ENCODE assay signal across 27 cellular contexts in genomic region chr19:46429999-46430398, GRCh38. TPM values are rescaled to one million over a fixed set of nuclear protein-coding genes. Genes with fewer than 3 reads are reported as not detected.
DNase-seq lines count a peak whose midpoint lies in the region; ATAC-seq, FAIRE-seq and TF ChIP-seq lines count a peak whose summit lies in the region.
"Had no signal": no experiment of that assay in that cellular context is flagged by ENCODE, and none has a peak within 500 bp of the region (broad histone marks: within the 10 kb centered on the region; RNA-seq: fewer than 3 reads in every experiment).

No MANE protein-coding gene starts in this region.

- no peaks in the 10 kb centered on the region for H3K9me1 ChIP-seq in K562 (ENCODE audit: control insufficient read depth, insufficient read depth, low read length)

- CTCF ChIA-PET in K562 (lab: Yijun Ruan, JAX; ENCODE audit: low intra/inter-chr PET ratio) = interaction anchor here (0.7 kb wide), 1 partner anchor 24 kb away, joined by 3 read pairs; no protein-coding TSS in a partner anchor

- FAIRE-seq in K562 (lab: Jason Lieb, UNC) = peak; percentile 46

- H3K9me2 ChIP-seq in Karpas-422 (replicated peaks; ENCODE audit: insufficient read depth, low read length) = no peaks in the 10 kb centered on the region

- H3K9me3 ChIP-seq in Karpas-422 (ENCODE audit: low read length) = no peaks in the 10 kb centered on the region
- no peaks in the 10 kb centered on the region for H3K9me3 ChIP-seq in K562 (replicated peaks; ENCODE audit: control insufficient read depth, insufficient read depth, low read depth, low read length)
- H3K9me3 ChIP-seq in neural progenitor cell (ENCODE audit: low read depth) = no peaks in the 10 kb centered on the region
- H3K9me3 ChIP-seq in stomach = no peaks in the 10 kb centered on the region
- H3K9me3 ChIP-seq: A549, Caco-2 had no signal

- WGBS in K562 (ENCODE audit: insufficient coverage, low coverage, missing lambda C conversion rate) = 7% methylated on average over 4 of the region's 4 CpGs
- WGBS in stomach, 5 donors = 69 to 84% (median 78%) methylated on average over 4 of the region's 4 CpGs

- no peak for ATAC-seq in K562
- ATAC-seq: A549, GM23338, Right ventricle myocardium inferior had no signal

- H3K27ac ChIP-seq in Karpas-422 (ENCODE audit: low read length) (no peak overlapping the region), K562 (ENCODE audit: extremely low read depth, low read depth, low read length) (no peak overlapping the region), neural progenitor cell (no peak overlapping the region), stomach (no peak overlapping the region)
- H3K27ac ChIP-seq: A549 had no signal

- H3K36me3 Mint-ChIP-seq in activated naive CD8-positive, alpha-beta T cell = no peaks in the 10 kb centered on the region
- H3K36me3 Mint-ChIP-seq in activated naive CD8-positive, alpha-beta T cell treated with anti-CD3 and anti-CD28 coated beads for 36 hours = no peaks in the 10 kb centered on the region
- H3K36me3 Mint-ChIP-seq in neural progenitor cell = no peaks in the 10 kb centered on the region
- H3K36me3 Mint-ChIP-seq: CD4-positive, alpha-beta memory T cell had no signal

- peaks cover 47% of the 10 kb centered on the region for H3K27me3 Mint-ChIP-seq in activated naive CD8-positive, alpha-beta T cell
- H3K27me3 Mint-ChIP-seq in activated naive CD8-positive, alpha-beta T cell treated with anti-CD3 and anti-CD28 coated beads for 36 hours = peaks cover 93% of the 10 kb centered on the region
- peaks cover 16% of the 10 kb centered on the region for H3K27me3 Mint-ChIP-seq in neural progenitor cell (ENCODE audit: insufficient read depth, low read depth)

- no peak overlapping the region for H3K27ac Mint-ChIP-seq in activated naive CD8-positive, alpha-beta T cell
- H3K27ac Mint-ChIP-seq in activated naive CD8-positive, alpha-beta T cell treated with anti-CD3 and anti-CD28 coated beads for 36 hours = no peak overlapping the region
- H3K27ac Mint-ChIP-seq in neural progenitor cell = no peak overlapping the region
- H3K27ac Mint-ChIP-seq: GM23338 had no signal

- no peak for TF ChIP-seq EP300 in K562 (IDR thresholded peaks at IDR 0.05; ENCODE audit: low read length)
- no peak for TF ChIP-seq EP300 in stomach (IDR thresholded peaks at IDR 0.05)

- H3K9me3 Mint-ChIP-seq in activated naive CD8-positive, alpha-beta T cell (ENCODE audit: low read depth) = no peaks in the 10 kb centered on the region
- no peaks in the 10 kb centered on the region for H3K9me3 Mint-ChIP-seq in activated naive CD8-positive, alpha-beta T cell treated with anti-CD3 and anti-CD28 coated beads for 36 hours
- peaks cover 2% of the 10 kb centered on the region for H3K9me3 Mint-ChIP-seq in neural progenitor cell
- H3K9me3 Mint-ChIP-seq: GM23338 had no signal

- intact Hi-C loops in K562 (cut with micrococcal nuclease) = no loop called here
- intact Hi-C loops in stomach (cut with DNase I; ENCODE audit: low total_unique reads) = no loop called here

- in situ Hi-C loops in K562 (cut with MboI) = no loop called here

- DNase-seq in activated naive CD8-positive, alpha-beta T cell treated with anti-CD3 and anti-CD28 coated beads for 36 hours = no peak
- DNase-seq in Karpas-422 (peak; percentile 51), K562 (ENCODE audit: extremely low read depth in 1 of 4, low spot score in 3 of 4) (no peak), neural progenitor cell (ENCODE audit: low spot score) (no peak), SW 1271 (lab: John Stamatoyannopoulos, UW) (no peak), stomach (no peak), amygdala (lab: John Stamatoyannopoulos, UW) (no peak)
- DNase-seq: Caco-2; CD4-positive, alpha-beta memory T cell; DMS 273 treated with DMSO at 0.1 percent for 48 hours; DMS79 treated with DMSO at 0.1 percent for 48 hours; HCEC 1CT; MV-4-11; NCI-H1105 treated with DMSO at 0.1 percent for 48 hours; NCI-H1694 treated with DMSO at 0.1 percent for 48 hours; NCI-H2081 treated with DMSO at 0.1 percent for 48 hours; NCI-H446 treated with DMSO at 0.1 percent for 48 hours; NCI-H526 treated with DMSO at 0.1 percent for 48 hours; OCI-M1 had no signal

- H3K79me2 ChIP-seq in Karpas-422 (ENCODE audit: low read length) = no peaks in the 10 kb centered on the region
- H3K79me2 ChIP-seq in K562 (ENCODE audit: control insufficient read depth, insufficient read depth, low read length) = no peaks in the 10 kb centered on the region
- H3K79me2 ChIP-seq in neural progenitor cell (ENCODE audit: low read depth) = no peaks in the 10 kb centered on the region

- no peaks in the 10 kb centered on the region for H4K20me1 ChIP-seq in Karpas-422 (ENCODE audit: insufficient read depth, low read depth, low read length)
- no peaks in the 10 kb centered on the region; the same call in 1 of the 2 replicates for H4K20me1 ChIP-seq in K562 (replicated peaks; ENCODE audit: control insufficient read depth, insufficient read depth, low read length)
- H4K20me1 ChIP-seq in neural progenitor cell (ENCODE audit: low read depth) = no peaks in the 10 kb centered on the region

- H3K9ac ChIP-seq in Karpas-422 (ENCODE audit: low read length) (no peak overlapping the region), K562 (ENCODE audit: insufficient read depth in 1 of 2, low read depth in 2 of 2, low read length in 2 of 2) (no peak overlapping the region), neural progenitor cell (no peak overlapping the region)

- TF ChIP-seq RAD21 in K562 (CRISPR knock-in tag; conservative IDR thresholded peaks at IDR 0.05 in 1 of 2, IDR thresholded peaks at IDR 0.05 in 1 of 2) = no peak

- H3K27me3 ChIP-seq in Karpas-422 (ENCODE audit: low read length) (no peaks in the 10 kb centered on the region), K562 (ENCODE audit: control insufficient read depth in 2 of 2, insufficient read depth in 2 of 2, low read length in 2 of 2) (peaks cover 36 to 48% of the 10 kb centered on the region in 2 experiments), neural progenitor cell (peaks cover 41% of the 10 kb centered on the region), stomach (peaks cover 0 to 90% (median 25%) of the 10 kb centered on the region in 3 donors)

- no peak overlapping the region for H2AFZ ChIP-seq in Karpas-422 (ENCODE audit: low read length)
- no peak overlapping the region for H2AFZ ChIP-seq in K562 (ENCODE audit: low read depth, low read length)
- no peak overlapping the region for H2AFZ ChIP-seq in neural progenitor cell (replicated peaks)
- H2AFZ ChIP-seq: GM23338 had no signal

- H3K4me1 Mint-ChIP-seq in activated naive CD8-positive, alpha-beta T cell (ENCODE audit: low read depth) = peaks cover 23% of the 10 kb centered on the region
- peaks cover 28% of the 10 kb centered on the region for H3K4me1 Mint-ChIP-seq in activated naive CD8-positive, alpha-beta T cell treated with anti-CD3 and anti-CD28 coated beads for 36 hours
- H3K4me1 Mint-ChIP-seq in neural progenitor cell = peaks cover 50% of the 10 kb centered on the region

- H3K36me3 ChIP-seq in Karpas-422 (ENCODE audit: insufficient read depth, low read length) (no peaks in the 10 kb centered on the region), K562 (ENCODE audit: control insufficient read depth, insufficient read depth, low read length) (no peaks in the 10 kb centered on the region), neural progenitor cell (no peaks in the 10 kb centered on the region), stomach (no peaks in the 10 kb centered on the region)

- H3F3A ChIP-seq in neural progenitor cell (ENCODE audit: low read depth) = peaks cover 23% of the 10 kb centered on the region

- H3K4me3 ChIP-seq in Karpas-422 (ENCODE audit: low read length) = no peak overlapping the region
- no peak overlapping the region for H3K4me3 ChIP-seq in K562
- H3K4me3 ChIP-seq in neural progenitor cell = no peak overlapping the region
- H3K4me3 ChIP-seq in stomach = no peak overlapping the region
- H3K4me3 ChIP-seq: A549, GM23338 had no signal

- H3K4me2 ChIP-seq in Karpas-422 (ENCODE audit: low read depth, low read length, poor library complexity, severe bottlenecking) = no peak overlapping the region
- H3K4me2 ChIP-seq in K562 (ENCODE audit: insufficient read depth, low read length) = no peak overlapping the region
- H3K4me2 ChIP-seq in neural progenitor cell = no peak overlapping the region
- H3K4me2 ChIP-seq: A549, GM23338 had no signal

- TF ChIP-seq POLR2A in K562 (conservative IDR thresholded peaks at IDR 0.05) (no peak), stomach (IDR thresholded peaks at IDR 0.05) (no peak)

- no TSS peak for BruUV-seq in K562 (replicated peaks; lab: Mats Ljungman, UMichigan)

- H3K4me1 ChIP-seq in Karpas-422 (ENCODE audit: low read length) (peaks cover 3% of the 10 kb centered on the region; the same call in 1 of the 2 replicates), K562 (replicated peaks in 1 of 2; ENCODE audit: control insufficient read depth in 2 of 2, insufficient read depth in 2 of 2, low read length in 2 of 2) (peaks cover 2 to 19% of the 10 kb centered on the region in 2 experiments; a peak in 2 of 5 replicates), neural progenitor cell (peaks cover 7% of the 10 kb centered on the region), stomach (peaks cover 6 to 31% (median 19%) of the 10 kb centered on the region in 4 donors)
- H3K4me1 ChIP-seq: Caco-2 had no signal

- TF ChIP-seq CTCF in K562 (IDR thresholded peaks at IDR 0.05 in 2 of 3, conservative IDR thresholded peaks at IDR 0.05 in 1 of 3; ENCODE audit: insufficient read depth in 2 of 3, low read depth in 1 of 3, low read length in 3 of 3) (no peak), neural progenitor cell (IDR thresholded peaks at IDR 0.05) (no peak), stomach (IDR thresholded peaks at IDR 0.05) (no peak)

- H3K4me3 Mint-ChIP-seq in activated naive CD8-positive, alpha-beta T cell = peak overlapping the region; percentile 7
- H3K4me3 Mint-ChIP-seq in activated naive CD8-positive, alpha-beta T cell treated with anti-CD3 and anti-CD28 coated beads for 36 hours = no peak overlapping the region
- H3K4me3 Mint-ChIP-seq in neural progenitor cell = peak overlapping the region; percentile 34

- POLR2A ChIA-PET in K562 (lab: Yijun Ruan, JAX) = no interaction called here

RNA-seq across cellular contexts. Expression of gene PNMA8C, which starts 1.3 kb away (rescaled TPM):
- not detected for total RNA-seq in activated naive CD8-positive, alpha-beta T cell treated with anti-CD3 and anti-CD28 coated beads for 36 hours
- not detected in 2 replicates for total RNA-seq in Karpas-422 (2014; rRNA removed; shearing (Covaris generic); ENCODE audit: low replicate concordance)
- total RNA-seq in K562 (2011; cell fraction: chromatin; rRNA removed; ENCODE audit: low replicate concordance) = 0.12 TPM in 1 of 2 replicates, not detected in the other
- total RNA-seq in K562 (2011; cell fraction: nucleolus; rRNA removed) = not detected in 2 replicates
- total RNA-seq in K562 (2011; cell fraction: nucleoplasm; rRNA removed) = not detected in 2 replicates
- total RNA-seq in K562 (2014; rRNA removed) (0.04 and 0.05 TPM in 2 replicates), K562 (2014; rRNA removed; fragmentation: Illumina TruSeq; extraction: Trizol) (not detected in 2 replicates), K562 (2015; rRNA removed; fragmentation: Illumina TruSeq; extraction: Trizol) (0.04 TPM in 1 of 2 replicates, not detected in the other), K562 (2021) (0.04 TPM in 1 of 2 replicates, not detected in the other), neural progenitor cell (ENCODE audit: low replicate concordance) (0.58 and 0.74 TPM in 2 replicates), stomach (under 1 TPM in 1 of 5 donors, not detected in 4; 0.18 TPM)
- polyA plus RNA-seq in K562 (2011; rRNA removed) (0.01 TPM in 1 of 2 replicates, not detected in the other), K562 (2014; fragmentation: Illumina TruSeq; extraction: Trizol) (not detected in 2 replicates), K562 (2014; fragmentation: Nextera tagmentation; extraction: Ambion mirVana) (not detected), K562 (2014; rRNA removed) (0.05 TPM in 1 of 2 replicates, not detected in the other), stomach (under 1 TPM in 1 of 3 donors, not detected in 2; 0.05 TPM)
- 0.01 TPM in 2 replicates for polyA plus RNA-seq in K562 (2011; cell fraction: cytosol; rRNA removed)
- polyA plus RNA-seq in K562 (2011; cell fraction: nucleus; rRNA removed) = 0.03 TPM in 1 of 2 replicates, not detected in the other
- polyA plus RNA-seq in K562 (2012) = 0.03 and 0.05 TPM in 2 replicates
- not detected in 2 replicates for polyA minus RNA-seq in K562 (2011; rRNA and poly(A)+ RNA removed)
- polyA minus RNA-seq in K562 (2011; cell fraction: cytosol; rRNA and poly(A)+ RNA removed) = not detected in 2 replicates
- polyA minus RNA-seq in K562 (2011; cell fraction: nucleus; rRNA and poly(A)+ RNA removed) = 0.11 TPM in 1 of 2 replicates, not detected in the other
- total RNA-seq: Caco-2; CD4-positive, alpha-beta memory T cell; HT1080; M059J; Right ventricle myocardium inferior; SK-MEL-5 had no signal
- polyA plus RNA-seq: BJ; CD4-positive, alpha-beta memory T cell had no signal

RNA-seq across cellular contexts. Expression of gene CCDC8, which starts 16.6 kb away (rescaled TPM):
- under 1 TPM; 0.08 TPM for total RNA-seq in activated naive CD8-positive, alpha-beta T cell treated with anti-CD3 and anti-CD28 coated beads for 36 hours
- not detected in 2 replicates for total RNA-seq in Karpas-422 (2014; rRNA removed; shearing (Covaris generic); ENCODE audit: low replicate concordance)
- total RNA-seq in K562 (2011; cell fraction: chromatin; rRNA removed; ENCODE audit: low replicate concordance) = 10.0 and 21.6 TPM in 2 replicates
- total RNA-seq in K562 (2011; cell fraction: nucleolus; rRNA removed) = 20.5 and 23.5 TPM in 2 replicates
- 15.2 and 15.6 TPM in 2 replicates for total RNA-seq in K562 (2011; cell fraction: nucleoplasm; rRNA removed)
- total RNA-seq in K562 (2014; rRNA removed) (30.8 and 32.4 TPM in 2 replicates), K562 (2014; rRNA removed; fragmentation: Illumina TruSeq; extraction: Trizol) (6.6 and 9.7 TPM in 2 replicates), K562 (2015; rRNA removed; fragmentation: Illumina TruSeq; extraction: Trizol) (21.6 and 22.3 TPM in 2 replicates), K562 (2021) (21.9 and 22.5 TPM in 2 replicates), neural progenitor cell (ENCODE audit: low replicate concordance) (2.8 and 14.1 TPM in 2 replicates), stomach (10 to 100 TPM in 1 of 5 donors, under 1 TPM in 2, not detected in 2; 0.29 to 22.9 (median 0.89) TPM)
- polyA plus RNA-seq in K562 (2011; rRNA removed) (8.0 and 9.1 TPM in 2 replicates), K562 (2014; fragmentation: Illumina TruSeq; extraction: Trizol) (15.6 and 17.8 TPM in 2 replicates), K562 (2014; fragmentation: Nextera tagmentation; extraction: Ambion mirVana) (1 to 10 TPM in 1 of 2 experiments, under 1 TPM in 1; 0.68 to 1.5 TPM), K562 (2014; rRNA removed) (19.9 and 20.8 TPM in 2 replicates), stomach (1 to 10 TPM; 1.4 to 4.4 (median 3.8) TPM)
- polyA plus RNA-seq in K562 (2011; cell fraction: cytosol; rRNA removed) = 7.9 and 13.0 TPM in 2 replicates
- 6.3 and 8.5 TPM in 2 replicates for polyA plus RNA-seq in K562 (2011; cell fraction: nucleus; rRNA removed)
- polyA plus RNA-seq in K562 (2012) = 13.6 and 17.1 TPM in 2 replicates
- 6.3 and 7.7 TPM in 2 replicates for polyA minus RNA-seq in K562 (2011; rRNA and poly(A)+ RNA removed)
- polyA minus RNA-seq in K562 (2011; cell fraction: cytosol; rRNA and poly(A)+ RNA removed) = 9.2 and 11.5 TPM in 2 replicates
- polyA minus RNA-seq in K562 (2011; cell fraction: nucleus; rRNA and poly(A)+ RNA removed) = 6.5 and 12.2 TPM in 2 replicates
- total RNA-seq: CD4-positive, alpha-beta memory T cell; HT1080; M059J; SK-MEL-5 had no signal
- polyA plus RNA-seq: CD4-positive, alpha-beta memory T cell had no signal

RNA-seq across cellular contexts. Expression of gene PNMA8A, which starts 41.4 kb away (rescaled TPM):
- total RNA-seq in activated naive CD8-positive, alpha-beta T cell treated with anti-CD3 and anti-CD28 coated beads for 36 hours = 1 to 10 TPM; 6.0 to 6.3 TPM
- not detected in 2 replicates for total RNA-seq in Karpas-422 (2014; rRNA removed; shearing (Covaris generic); ENCODE audit: low replicate concordance)
- 11.8 and 15.0 TPM in 2 replicates for total RNA-seq in K562 (2011; cell fraction: chromatin; rRNA removed; ENCODE audit: low replicate concordance)
- 9.9 and 10.7 TPM in 2 replicates for total RNA-seq in K562 (2011; cell fraction: nucleolus; rRNA removed)
- total RNA-seq in K562 (2011; cell fraction: nucleoplasm; rRNA removed) = 13.3 and 16.0 TPM in 2 replicates
- total RNA-seq in K562 (2014; rRNA removed) (13.3 and 16.6 TPM in 2 replicates), K562 (2014; rRNA removed; fragmentation: Illumina TruSeq; extraction: Trizol) (18.4 and 19.5 TPM in 2 replicates), K562 (2015; rRNA removed; fragmentation: Illumina TruSeq; extraction: Trizol) (18.3 and 18.6 TPM in 2 replicates), K562 (2021) (14.9 and 16.3 TPM in 2 replicates), neural progenitor cell (ENCODE audit: low replicate concordance) (42.5 and 43.9 TPM in 2 replicates), stomach (1 to 10 TPM in 2 of 5 donors, under 1 TPM in 1, not detected in 2; 0.43 to 4.8 (median 3.1) TPM)
- polyA plus RNA-seq in K562 (2011; rRNA removed) (20.1 and 23.8 TPM in 2 replicates), K562 (2014; fragmentation: Illumina TruSeq; extraction: Trizol) (17.8 and 18.5 TPM in 2 replicates), K562 (2014; fragmentation: Nextera tagmentation; extraction: Ambion mirVana) (1 to 10 TPM; 6.6 to 7.2 TPM), K562 (2014; rRNA removed) (13.2 and 16.7 TPM in 2 replicates), stomach (1 to 10 TPM; 1.1 to 1.5 (median 1.3) TPM)
- polyA plus RNA-seq in K562 (2011; cell fraction: cytosol; rRNA removed) = 9.2 and 16.4 TPM in 2 replicates
- polyA plus RNA-seq in K562 (2011; cell fraction: nucleus; rRNA removed) = 5.4 and 6.0 TPM in 2 replicates
- 14.2 and 18.1 TPM in 2 replicates for polyA plus RNA-seq in K562 (2012)
- 12.6 and 14.7 TPM in 2 replicates for polyA minus RNA-seq in K562 (2011; rRNA and poly(A)+ RNA removed)
- polyA minus RNA-seq in K562 (2011; cell fraction: cytosol; rRNA and poly(A)+ RNA removed) = 7.6 and 8.3 TPM in 2 replicates
- 2.0 and 4.9 TPM in 2 replicates for polyA minus RNA-seq in K562 (2011; cell fraction: nucleus; rRNA and poly(A)+ RNA removed)
- total RNA-seq: Caco-2, HT1080 had no signal
